In the genomic region with DNA sequence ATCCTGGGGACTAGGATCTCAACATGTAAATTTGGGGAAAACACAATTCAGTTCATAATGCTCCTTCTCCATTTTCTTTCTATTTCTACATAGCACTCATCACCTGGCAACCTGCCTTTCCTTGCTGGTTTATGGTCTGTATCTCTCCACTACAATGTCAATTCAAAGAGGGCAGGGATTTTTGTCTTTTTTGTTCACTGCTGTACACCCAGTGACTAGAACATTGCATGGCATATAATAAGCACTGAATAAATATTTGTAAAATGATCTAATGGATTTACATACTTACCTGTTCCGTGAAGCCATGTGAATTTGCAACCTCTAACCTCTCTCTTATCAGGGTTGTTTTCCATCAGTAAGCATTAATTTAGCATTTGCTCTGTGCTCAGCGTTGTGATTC, we compare ENCODE assay signal across 28 cellular contexts. TPM values are rescaled to one million over a fixed set of nuclear protein-coding genes. Genes with fewer than 3 reads are reported as not detected.
"Had no signal": no experiment of that assay in that cellular context is flagged by ENCODE, and none has a peak within 500 bp of the region (broad histone marks: within the 10 kb centered on the region; RNA-seq: fewer than 3 reads in every experiment).

No MANE protein-coding gene starts in this region.

- DNase-seq: activated CD4-positive, alpha-beta memory T cell treated with anti-CD3 and anti-CD28 coated beads, Interleukin-2, amount 10 ng/mL, durations not matched to agents 7 days and 5 days; activated CD4-positive, alpha-beta T cell treated with anti-CD3 and anti-CD28 coated beads, Interleukin-2, amount 10 ng/mL, durations not matched to agents 7 days and 5 days; activated CD4-positive, CD25-positive, alpha-beta regulatory T cell; activated gamma-delta T cell; activated naive CD4-positive, alpha-beta T cell treated with anti-CD3 and anti-CD28 coated beads for 36 hours; activated T-cell treated with anti-CD3 and anti-CD28 coated beads for 4 hours; activated T-cell treated with anti-CD3 and anti-CD28 coated beads, Interleukin-2, amount 50 U/mL, for 48 hours; amygdala; brain microvascular endothelial cell; cerebellar nuclear complex; Karpas-422; NCI-H1105 treated with DMSO at 0.1 percent for 48 hours; NCI-H1436 treated with DMSO at 0.1 percent for 48 hours; NCI-H187; NCI-H2107; NCI-H2171 treated with DMSO at 0.1 percent for 48 hours; NCI-H226; NCI-H526; NK-92 treated with Interleukin-12 subunit alpha and Interleukin-12 subunit beta, amount 100 ng/mL, for 24 hours; OCI-M1; Peyer's patch; SHP77; T-cell had no signal

- ATAC-seq: activated T-helper 17 cell treated with anti-CD3 and anti-CD28 coated beads, Interleukin-2, amount 50 U/mL, for 72 hours; K562; T-cell had no signal

RNA-seq across cellular contexts. Expression of a gene that starts 27.4 kb away (rescaled TPM):
- total RNA-seq: activated CD4-positive, alpha-beta memory T cell treated with anti-CD3 and anti-CD28 coated beads, Interleukin-2, amount 10 ng/mL, durations not matched to agents 7 days and 5 days; activated CD4-positive, alpha-beta T cell treated with anti-CD3 and anti-CD28 coated beads, Interleukin-2, amount 10 ng/mL, durations not matched to agents 7 days and 5 days; activated CD8-positive, alpha-beta memory T cell treated with anti-CD3 and anti-CD28 coated beads for 36 hours; activated naive CD4-positive, alpha-beta T cell treated with anti-CD3 and anti-CD28 coated beads for 36 hours; activated T-helper 17 cell treated with anti-CD3 and anti-CD28 coated beads, Interleukin-2, amount 50 U/mL, for 72 hours; NCI-H460; T-helper 2 cell treated with Interferon-gamma antibody and Interleukin-4, amounts not matched to agents 100 ng/mL and 5 ng/mL, for 36 hours had no signal
